In genomic region chr19:3035542-3036118, GRCh38 we compare ENCODE assay signal across 8 cellular contexts. TPM values are rescaled to one million over a fixed set of nuclear protein-coding genes. Genes with fewer than 3 reads are reported as not detected.
A peak's percentile ranks its signal among the peaks of the same experiment; 100 is the strongest.
DNase-seq lines count a peak whose midpoint lies in the region; ATAC-seq and TF ChIP-seq lines count a peak whose summit lies in the region.

No MANE protein-coding gene starts in this region.

- H3K4me3 ChIP-seq in left ventricle myocardium inferior (peak overlapping the region; percentile 72), upper lobe of right lung (peak overlapping the region; percentile 68)

- no peaks in the 10 kb centered on the region for H3K9me3 Mint-ChIP-seq in T-helper 1 cell treated with Interleukin-12 subunit alpha and Interleukin-12 subunit beta and Interleukin-4 antibody, amounts not matched to agents 30 μg/mL and 1 μg/mL, for 36 hours

- H3K4me1 ChIP-seq in left ventricle myocardium inferior (peaks cover 29% of the 10 kb centered on the region), upper lobe of right lung (peaks cover 19% of the 10 kb centered on the region)

- H3K4me1 Mint-ChIP-seq in T-helper 1 cell treated with Interleukin-12 subunit alpha and Interleukin-12 subunit beta and Interleukin-4 antibody, amounts not matched to agents 30 μg/mL and 1 μg/mL, for 36 hours (ENCODE audit: low read depth), result peaks cover 19% of the 10 kb centered on the region

- H3K36me3 ChIP-seq in left ventricle myocardium inferior (no peaks in the 10 kb centered on the region), upper lobe of right lung (no peaks in the 10 kb centered on the region)

- H3K27me3 Mint-ChIP-seq in T-helper 1 cell treated with Interleukin-12 subunit alpha and Interleukin-12 subunit beta and Interleukin-4 antibody, amounts not matched to agents 30 μg/mL and 1 μg/mL, for 36 hours (ENCODE audit: low read depth), result peaks cover 32% of the 10 kb centered on the region

- peak; percentile 100 for DNase-seq in GM13976 (ENCODE audit: low spot score)
- peak; percentile 98 for DNase-seq in NCI-H1694 (lab: John Stamatoyannopoulos, UW)
- peak; percentile 98 for DNase-seq in left ventricle myocardium inferior
- peak; percentile 98 for DNase-seq in posterior vena cava (ENCODE audit: low spot score)
- peak; percentile 98 for DNase-seq in upper lobe of right lung

- TF ChIP-seq CTCF in GM13976 (IDR thresholded peaks at IDR 0.05; ENCODE audit: borderline replicate concordance, control extremely low read depth, extremely low read depth, insufficient read depth, missing control alignments), result no peak
- no peak for TF ChIP-seq CTCF in left ventricle myocardium inferior (IDR thresholded peaks at IDR 0.05; ENCODE audit: borderline replicate concordance)
- no peak for TF ChIP-seq CTCF in upper lobe of right lung (IDR thresholded peaks at IDR 0.05)

- H3K9me3 ChIP-seq in left ventricle myocardium inferior (replicated peaks) (no peaks in the 10 kb centered on the region), upper lobe of right lung (no peaks in the 10 kb centered on the region)

- ATAC-seq in HG02884 (IDR thresholded peaks at IDR 0.05; ENCODE audit: unreplicated experiment) (peak; percentile 75), upper lobe of right lung (peak; percentile 96)

- peak overlapping the region; percentile 95 for H3K27ac Mint-ChIP-seq in T-helper 1 cell treated with Interleukin-12 subunit alpha and Interleukin-12 subunit beta and Interleukin-4 antibody, amounts not matched to agents 30 μg/mL and 1 μg/mL, for 36 hours

- H3K27me3 ChIP-seq in left ventricle myocardium inferior (ENCODE audit: low read depth), result no peaks in the 10 kb centered on the region
- H3K27me3 ChIP-seq in upper lobe of right lung, result no peaks in the 10 kb centered on the region

- in situ Hi-C loops in GM13976 (cut with MboI; ENCODE audit: low sequenced_read_pairs, unreplicated experiment), result no loop called here

- no peaks in the 10 kb centered on the region for H3K36me3 Mint-ChIP-seq in T-helper 1 cell treated with Interleukin-12 subunit alpha and Interleukin-12 subunit beta and Interleukin-4 antibody, amounts not matched to agents 30 μg/mL and 1 μg/mL, for 36 hours (ENCODE audit: low read depth)

- intact Hi-C loops in left ventricle myocardium inferior (cut with micrococcal nuclease), result no loop called here
- intact Hi-C loops in posterior vena cava (cut with DNase I), result loop anchor here (5.0 kb wide), 2 partner anchors 58 to 1218 kb away; partner anchors contain the start of gene TLE6 (in 1 of the 2)
- intact Hi-C loops in upper lobe of right lung (cut with DNase I), result no loop called here

- peak overlapping the region; percentile 94 for H3K27ac ChIP-seq in angular gyrus (ENCODE audit: low read depth, low read length)
- peak overlapping the region; percentile 96 for H3K27ac ChIP-seq in left ventricle myocardium inferior (replicated peaks)
- peak overlapping the region; percentile 89 for H3K27ac ChIP-seq in upper lobe of right lung

- peak overlapping the region; percentile 87 for H3K4me3 Mint-ChIP-seq in T-helper 1 cell treated with Interleukin-12 subunit alpha and Interleukin-12 subunit beta and Interleukin-4 antibody, amounts not matched to agents 30 μg/mL and 1 μg/mL, for 36 hours

RNA-seq across cellular contexts. Expression of gene TLE2, which starts 6.5 kb away (rescaled TPM):
- 53.2 TPM for total RNA-seq in left ventricle myocardium inferior
- 10 to 100 TPM; 39.4 to 61.4 TPM for total RNA-seq in posterior vena cava
- 58.6 TPM for total RNA-seq in upper lobe of right lung

RNA-seq across cellular contexts. Expression of gene TLE5, which starts 26.7 kb away (rescaled TPM):
- total RNA-seq in left ventricle myocardium inferior (799 TPM), posterior vena cava (100 to 1,000 TPM; 344 to 424 TPM), upper lobe of right lung (458 TPM)

RNA-seq across cellular contexts. Expression of gene TLE6, which starts 58.3 kb away (rescaled TPM):
- total RNA-seq in left ventricle myocardium inferior (1.3 TPM), posterior vena cava (1 to 10 TPM in 1 of 2 donors, under 1 TPM in 1; 0.57 to 3.4 TPM), upper lobe of right lung (6.7 TPM)

RNA-seq across cellular contexts. Expression of gene GNA11, which starts 58.5 kb away (rescaled TPM):
- 58.1 TPM for total RNA-seq in left ventricle myocardium inferior
- total RNA-seq in posterior vena cava, result 10 to 100 TPM; 71.9 to 76.5 TPM
- total RNA-seq in upper lobe of right lung, result 66.3 TPM

Comparison
In these comparisons a context has a peak if more than half of its experiments do, and no peak if none do; other contexts are left out.
1. Peak in every context shown above with its lines: DNase-seq, ATAC-seq, H3K4me3 ChIP-seq and H3K27ac ChIP-seq.
2. intact Hi-C loops: an anchor here in posterior vena cava (5.0 kb wide); none called in left ventricle myocardium inferior and upper lobe of right lung.